ENCODE assay signal across 12 cellular contexts in the genomic region with DNA sequence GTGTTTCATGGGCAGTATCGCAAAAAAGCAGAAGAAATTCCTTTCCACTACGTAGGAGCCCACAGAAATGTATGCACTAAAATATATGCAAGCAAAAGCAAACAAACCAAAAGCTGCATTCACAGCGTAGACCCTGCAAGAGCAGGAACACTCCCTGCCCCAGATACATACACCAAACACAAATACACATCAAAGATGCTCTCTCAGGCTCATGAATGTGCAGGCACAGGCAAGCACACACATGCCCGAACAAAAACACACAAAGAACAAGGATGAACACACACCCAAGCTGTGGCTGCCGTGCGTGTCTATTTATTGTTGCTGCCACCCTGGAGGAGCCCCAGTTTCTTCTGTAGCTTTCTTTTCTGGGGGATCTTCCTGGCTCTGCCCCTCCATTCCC. TPM values are rescaled to one million over a fixed set of nuclear protein-coding genes. Genes with fewer than 3 reads are reported as not detected.
DNase-seq lines count a peak whose midpoint lies in the region; ATAC-seq and TF ChIP-seq lines count a peak whose summit lies in the region.
"Had no signal": no experiment of that assay in that cellular context is flagged by ENCODE, and none has a peak within 500 bp of the region (broad histone marks: within the 10 kb centered on the region; RNA-seq: fewer than 3 reads in every experiment).

No MANE protein-coding gene starts in this region.

- H3K4me3 ChIP-seq in heart right ventricle: peak overlapping the region in 9 of 10 donors; percentile 39 to 67 (median 55)
- peak overlapping the region; percentile 45 for H3K4me3 ChIP-seq in colonic mucosa
- H3K4me3 ChIP-seq in uterus: peak overlapping the region; percentile 63 to 78
- H3K4me3 ChIP-seq: BLaER1 treated with 17β-estradiol and CSF1 and Interleukin-3, amounts not matched to agents 10 nM and 100 nM had no signal

- H3K27me3 Mint-ChIP-seq in naive thymus-derived CD8-positive, alpha-beta T cell: no peaks in the 10 kb centered on the region

- H3K9me3 ChIP-seq in heart right ventricle: peaks cover 0 to 5% (median 0%) of the 10 kb centered on the region in 11 donors
- H3K9me3 ChIP-seq in colonic mucosa: no peaks in the 10 kb centered on the region
- H3K9me3 ChIP-seq in uterus: no peaks in the 10 kb centered on the region
- H3K9me3 ChIP-seq: BLaER1 treated with 17β-estradiol and CSF1 and Interleukin-3, amounts not matched to agents 10 nM and 100 nM; SK-N-SH had no signal

- intact Hi-C loops in heart right ventricle (cut with DNase I): loop anchor here in 4 of 10 donors (5.0 kb wide), 3 partner anchors 40 to 80 kb away; partner anchors contain the start of genes APOBR (in 2 of the 4) and CLN3 (in 2 of the 4)
- intact Hi-C loops in left cardiac atrium (cut with DNase I): no loop called here
- intact Hi-C loops in colonic mucosa (cut with DNase I): no loop called here
- intact Hi-C loops in uterus (cut with DNase I; ENCODE audit: low total_unique reads): no loop called here

- H3K27ac Mint-ChIP-seq in naive thymus-derived CD8-positive, alpha-beta T cell: peak overlapping the region; percentile 25 to 92 (median 68)

- H3K4me1 Mint-ChIP-seq in naive thymus-derived CD8-positive, alpha-beta T cell: peaks cover 22 to 43% (median 34%) of the 10 kb centered on the region in 4 donors

- H3K36me3 ChIP-seq in heart right ventricle (peaks cover 0 to 33% (median 0%) of the 10 kb centered on the region in 9 donors), colonic mucosa (no peaks in the 10 kb centered on the region), uterus (no peaks in the 10 kb centered on the region)
- H3K36me3 ChIP-seq: BLaER1 treated with 17β-estradiol and CSF1 and Interleukin-3, amounts not matched to agents 10 nM and 100 nM had no signal

- peak overlapping the region in 2 of 10 donors; percentile 20 to 45 for H3K4me3 Mint-ChIP-seq in naive thymus-derived CD8-positive, alpha-beta T cell

- no peaks in the 10 kb centered on the region for H3K9me3 Mint-ChIP-seq in naive thymus-derived CD8-positive, alpha-beta T cell

- 85 to 88% methylated on average over 6 of the region's 6 CpGs for WGBS in heart right ventricle, 2 donors

- ATAC-seq in heart right ventricle (no peak), left cardiac atrium (no peak), GM18870 (IDR thresholded peaks at IDR 0.05; ENCODE audit: unreplicated experiment) (no peak), HG03565 (IDR thresholded peaks at IDR 0.05; ENCODE audit: unreplicated experiment) (no peak)
- ATAC-seq in naive thymus-derived CD8-positive, alpha-beta T cell: no peak

- no peak for TF ChIP-seq POLR2A in uterus (IDR thresholded peaks at IDR 0.05)

- H3K27ac ChIP-seq in heart right ventricle: peak overlapping the region in 3 of 10 donors; percentile 13 to 96 (median 90)
- H3K27ac ChIP-seq in colonic mucosa: peak overlapping the region; percentile 90
- peak overlapping the region; percentile 98 for H3K27ac ChIP-seq in uterus

- peaks cover 0 to 4% (median 2%) of the 10 kb centered on the region in 3 donors for H3K36me3 Mint-ChIP-seq in naive thymus-derived CD8-positive, alpha-beta T cell

- H3K27me3 ChIP-seq in heart right ventricle: no peaks in the 10 kb centered on the region
- H3K27me3 ChIP-seq in colonic mucosa: no peaks in the 10 kb centered on the region
- H3K27me3 ChIP-seq in uterus: no peaks in the 10 kb centered on the region
- H3K27me3 ChIP-seq: BLaER1 treated with 17β-estradiol and CSF1 and Interleukin-3, amounts not matched to agents 10 nM and 100 nM had no signal

- no peak for TF ChIP-seq CTCF in heart right ventricle (IDR thresholded peaks at IDR 0.05)
- TF ChIP-seq CTCF in colonic mucosa (IDR thresholded peaks at IDR 0.05): no peak
- no peak for TF ChIP-seq CTCF in uterus (IDR thresholded peaks at IDR 0.05)

- peak overlapping the region in 1 of 2 donors; percentile 69 for H3K9ac ChIP-seq in colonic mucosa (ENCODE audit: low read depth in 2 of 2, low read length in 2 of 2)
- H3K9ac ChIP-seq: SK-N-SH had no signal

- DNase-seq in heart right ventricle (no peak), left cardiac atrium (no peak), colonic mucosa (no peak), uterus (no peak), NCI-H2227 treated with DMSO at 0.1 percent for 48 hours (lab: John Stamatoyannopoulos, UW) (no peak)
- no peak for DNase-seq in naive thymus-derived CD8-positive, alpha-beta T cell
- DNase-seq: islet precursor cell, NCI-H1436, SK-N-SH had no signal

- H3K4me1 ChIP-seq in heart right ventricle (peaks cover 3 to 66% (median 27%) of the 10 kb centered on the region in 9 donors), colonic mucosa (peaks cover 11% of the 10 kb centered on the region), uterus (no peaks in the 10 kb centered on the region)

- POLR2A ChIA-PET in naive thymus-derived CD8-positive, alpha-beta T cell (lab: Charles Lee): interaction anchor here (1.1 kb wide), 1 partner anchor 43 kb away, joined by 3 read pairs; the partner anchor contains the start of gene APOBR

RNA-seq across cellular contexts. Expression of gene NUPR1, which starts 1.7 kb away (rescaled TPM):
- total RNA-seq in heart right ventricle: 10 to 100 TPM; 16.7 to 58.1 (median 27.9) TPM
- 10 to 100 TPM; 62.9 to 74.4 TPM for polyA plus RNA-seq in heart right ventricle
- total RNA-seq in left cardiac atrium: 10 to 100 TPM; 49.3 to 90.2 TPM
- total RNA-seq in colonic mucosa: 100 to 1,000 TPM in 1 of 2 donors, 10 to 100 TPM in 1; 87.0 to 128 TPM
- total RNA-seq in naive thymus-derived CD8-positive, alpha-beta T cell: under 1 TPM in 1 of 2 experiments, not detected in 1; 0.05 TPM
- polyA plus RNA-seq in naive thymus-derived CD8-positive, alpha-beta T cell: not detected
- 10 to 100 TPM in 3 of 4 donors, 1 to 10 TPM in 1; 7.3 to 81.1 (median 18.4) TPM for total RNA-seq in uterus

RNA-seq across cellular contexts. Expression of gene SGF29, which starts 16.6 kb away (rescaled TPM):
- total RNA-seq in heart right ventricle (10 to 100 TPM; 11.1 to 20.9 (median 13.6) TPM), left cardiac atrium (10 to 100 TPM; 14.5 to 15.8 TPM), colonic mucosa (10 to 100 TPM; 17.4 to 19.3 TPM), uterus (10 to 100 TPM; 13.2 to 45.3 (median 29.1) TPM)
- 10 to 100 TPM; 17.1 to 35.1 TPM for polyA plus RNA-seq in heart right ventricle
- total RNA-seq in naive thymus-derived CD8-positive, alpha-beta T cell: 10 to 100 TPM; 68.3 to 73.0 TPM
- 10 to 100 TPM; 48.3 to 71.7 (median 50.4) TPM for polyA plus RNA-seq in naive thymus-derived CD8-positive, alpha-beta T cell

RNA-seq across cellular contexts. Expression of gene IL27, which starts 30.4 kb away (rescaled TPM):
- total RNA-seq in heart right ventricle (under 1 TPM in 1 of 10 donors, not detected in 9; 0.49 TPM), left cardiac atrium (not detected), colonic mucosa (not detected), uterus (not detected)
- polyA plus RNA-seq in heart right ventricle: under 1 TPM in 1 of 2 donors, not detected in 1; 0.04 TPM
- total RNA-seq in naive thymus-derived CD8-positive, alpha-beta T cell: not detected
- polyA plus RNA-seq in naive thymus-derived CD8-positive, alpha-beta T cell: not detected
- polyA plus RNA-seq: SK-N-SH had no signal

RNA-seq across cellular contexts. Expression of gene APOBR, which starts 42.6 kb away (rescaled TPM):
- total RNA-seq in heart right ventricle (1 to 10 TPM in 1 of 10 donors, under 1 TPM in 9; 0.15 to 2.3 (median 0.56) TPM), left cardiac atrium (1 to 10 TPM; 1.1 to 1.4 TPM), colonic mucosa (10 to 100 TPM; 60.8 to 87.4 TPM), uterus (under 1 TPM; 0.07 to 0.49 (median 0.28) TPM)
- under 1 TPM; 0.51 to 0.94 TPM for polyA plus RNA-seq in heart right ventricle
- total RNA-seq in naive thymus-derived CD8-positive, alpha-beta T cell: 1 to 10 TPM; 7.6 to 9.0 TPM
- polyA plus RNA-seq in naive thymus-derived CD8-positive, alpha-beta T cell: 1 to 10 TPM in 1 of 3 donors, under 1 TPM in 2; 0.38 to 1.1 (median 0.76) TPM
- polyA plus RNA-seq: SK-N-SH had no signal

RNA-seq across cellular contexts. Expression of gene CLN3, which starts 45.2 kb away (rescaled TPM):
- total RNA-seq in heart right ventricle (10 to 100 TPM in 7 of 10 donors, 1 to 10 TPM in 3; 6.5 to 17.6 (median 10.8) TPM), left cardiac atrium (10 to 100 TPM; 11.4 to 16.9 TPM), colonic mucosa (100 to 1,000 TPM; 101 to 123 TPM), uterus (10 to 100 TPM; 13.8 to 23.7 (median 18.3) TPM)
- polyA plus RNA-seq in heart right ventricle: 10 to 100 TPM; 10.2 to 21.2 TPM
- total RNA-seq in naive thymus-derived CD8-positive, alpha-beta T cell: 10 to 100 TPM; 71.0 to 79.6 TPM
- polyA plus RNA-seq in naive thymus-derived CD8-positive, alpha-beta T cell: 10 to 100 TPM; 16.2 to 27.2 (median 17.2) TPM

Comparison
In these comparisons a context has a peak if more than half of its experiments do, and no peak if none do; other contexts are left out.
1. RNA of gene NUPR1, which starts 1.7 kb away (total RNA-seq): 87.0 to 128 TPM in colonic mucosa, 49.3 to 90.2 TPM in left cardiac atrium, 16.7 to 58.1 TPM in heart right ventricle and 7.3 to 81.1 TPM in uterus; 0.05 TPM in naive thymus-derived CD8-positive, alpha-beta T cell; every median in the first group is over 4 times any median in the second.
2. Peak in every context shown above with its lines, with median percentiles within 50 percentile points of each other: H3K4me3 ChIP-seq.